ENCODE assay signal across 26 cellular contexts in the genomic region with DNA sequence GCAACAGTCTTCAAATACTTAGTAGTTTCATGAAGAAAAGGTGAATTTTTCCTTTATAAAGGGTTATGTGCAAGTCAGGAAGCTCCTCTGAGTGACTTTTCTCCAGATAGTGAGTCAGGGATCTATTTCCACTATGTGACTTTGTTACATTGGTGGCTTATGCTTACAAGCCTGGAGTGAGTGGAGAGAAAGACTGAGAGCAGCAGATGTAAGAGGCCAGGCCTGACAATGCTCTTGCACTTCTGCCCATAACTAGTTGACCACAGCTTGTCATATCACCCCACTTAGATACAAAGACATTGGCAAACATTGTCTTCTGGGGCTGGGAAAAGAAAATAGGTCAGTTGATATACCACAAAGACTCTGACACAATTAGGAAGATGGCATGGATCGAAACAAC.
"Had no signal": no experiment of that assay in that cellular context is flagged by ENCODE, and none has a peak within 500 bp of the region (broad histone marks: within the 10 kb centered on the region; RNA-seq: fewer than 3 reads in every experiment).

No MANE protein-coding gene starts in this region.

- H3K4me3 ChIP-seq: coronary artery, dorsolateral prefrontal cortex had no signal

- H3K36me3 ChIP-seq: brain microvascular endothelial cell, WERI-Rb-1 had no signal

- H3K27me3 ChIP-seq: brain microvascular endothelial cell, dorsolateral prefrontal cortex had no signal

- DNase-seq: activated B cell treated with CpG ODN at 0.5 μM for 24 hours; activated CD4-positive, alpha-beta T cell treated with anti-CD3 and anti-CD28 coated beads for 48 hours; activated CD4-positive, alpha-beta T cell treated with anti-CD3 and anti-CD28 coated beads, Interleukin-2, amount 50 U/mL, for 1 hour; activated CD4-positive, alpha-beta T cell treated with anti-CD3 and anti-CD28 coated beads, Interleukin-2, amount 50 U/mL, for 48 hours; activated CD8-positive, alpha-beta memory T cell treated with anti-CD3 and anti-CD28 coated beads for 24 hours; activated CD8-positive, alpha-beta T cell treated with anti-CD3 and anti-CD28 coated beads for 36 hours; activated effector memory CD4-positive, alpha-beta T cell treated with Interleukin-2 at 50 U/mL for 16 hours; activated gamma-delta T cell treated with Interleukin-2 at 50 U/mL for 16 hours; activated naive CD4-positive, alpha-beta T cell treated with anti-CD3 and anti-CD28 coated beads, Interleukin-2, amount 50 U/mL, for 16 hours; activated naive CD4-positive, alpha-beta T cell treated with Interleukin-2 at 50 U/mL for 16 hours; activated T-cell treated with anti-CD3 and anti-CD28 coated beads, Interleukin-2, amount 50 U/mL, for 4 hours; amniotic stem cell; anterior cingulate cortex; brain microvascular endothelial cell; dorsolateral prefrontal cortex; effector memory CD4-positive, alpha-beta T cell; endodermal cell; foreskin fibroblast; head of caudate nucleus; T-helper 17 cell; T1000; WERI-Rb-1 had no signal

- FAIRE-seq: astrocyte, bronchial epithelial cell, frontal cortex had no signal

- H3K27ac ChIP-seq: brain microvascular endothelial cell, coronary artery, WERI-Rb-1 had no signal
